8 cellular contexts compared by ENCODE assay signal in genomic region chr10:77643795-77644468, GRCh38. TPM values are rescaled to one million over a fixed set of nuclear protein-coding genes. Genes with fewer than 3 reads are reported as not detected.
DNase-seq lines count a peak whose midpoint lies in the region; ATAC-seq lines count a peak whose summit lies in the region.

No MANE protein-coding gene starts in this region.

- H3K27ac Mint-ChIP-seq in T-helper 17 cell = no peak overlapping the region

- H3K4me1 Mint-ChIP-seq in T-helper 17 cell = peaks cover 11% of the 10 kb centered on the region

- H3K9me3 ChIP-seq in T-helper 17 cell (ENCODE audit: control insufficient read depth, low read length, poor library complexity, severe bottlenecking) = no peaks in the 10 kb centered on the region

- no peak overlapping the region for H3K4me3 Mint-ChIP-seq in T-helper 17 cell

- peaks cover 68% of the 10 kb centered on the region for H3K27me3 Mint-ChIP-seq in T-helper 17 cell

- ATAC-seq in HG02798 (IDR thresholded peaks at IDR 0.05; ENCODE audit: poor library complexity, unreplicated experiment) = peak; percentile 40
- no peak for ATAC-seq in T-helper 17 cell

- H3K36me3 Mint-ChIP-seq in T-helper 17 cell (ENCODE audit: low read depth) = no peaks in the 10 kb centered on the region

- DNase-seq in NCI-H82 (lab: John Stamatoyannopoulos, UW) (peak; percentile 73), NCI-H82 treated with DMSO at 0.1 percent for 48 hours (lab: John Stamatoyannopoulos, UW; ENCODE audit: unreplicated experiment) (no peak), SKM-1 (lab: John Stamatoyannopoulos, UW; ENCODE audit: unreplicated experiment) (peak; percentile 55), fibroblast of gingiva (ENCODE audit: low read depth) (peak; percentile 59), renal cortical epithelial cell (ENCODE audit: low read depth) (peak; percentile 60), T-helper 17 cell (no peak)
- no peak for DNase-seq in stimulated activated CD4-positive, alpha-beta T cell treated with anti-CD3 and anti-CD28 coated beads, Interleukin-12 subunit alpha, Interleukin-12 subunit beta, amount 100 ng/mL, for 4 hours

RNA-seq across cellular contexts. Expression of gene KCNMA1, which starts 6.3 kb away (rescaled TPM):
- total RNA-seq in renal cortical epithelial cell (12.9 and 17.7 TPM in 2 replicates), T-helper 17 cell (under 1 TPM in 1 of 2 donors, not detected in 1; 0.27 TPM)

Comparison
In these comparisons a context has a peak if more than half of its experiments do, and no peak if none do; other contexts are left out.
1. DNase-seq: peak in NCI-H82 (single experiment), SKM-1 (single experiment), fibroblast of gingiva (single experiment) and renal cortical epithelial cell (single experiment); none in NCI-H82 treated with DMSO at 0.1 percent for 48 hours (single experiment), stimulated activated CD4-positive, alpha-beta T cell treated with anti-CD3 and anti-CD28 coated beads, Interleukin-12 subunit alpha, Interleukin-12 subunit beta, amount 100 ng/mL, for 4 hours (single experiment) and T-helper 17 cell (0 of 3).
2. RNA of gene KCNMA1, which starts 6.3 kb away (total RNA-seq): 12.9 to 17.7 TPM in renal cortical epithelial cell; 0.27 TPM in T-helper 17 cell; every median in the first group is over 10 times any median in the second.